ENCODE assay signal across 24 cellular contexts in the genomic region with DNA sequence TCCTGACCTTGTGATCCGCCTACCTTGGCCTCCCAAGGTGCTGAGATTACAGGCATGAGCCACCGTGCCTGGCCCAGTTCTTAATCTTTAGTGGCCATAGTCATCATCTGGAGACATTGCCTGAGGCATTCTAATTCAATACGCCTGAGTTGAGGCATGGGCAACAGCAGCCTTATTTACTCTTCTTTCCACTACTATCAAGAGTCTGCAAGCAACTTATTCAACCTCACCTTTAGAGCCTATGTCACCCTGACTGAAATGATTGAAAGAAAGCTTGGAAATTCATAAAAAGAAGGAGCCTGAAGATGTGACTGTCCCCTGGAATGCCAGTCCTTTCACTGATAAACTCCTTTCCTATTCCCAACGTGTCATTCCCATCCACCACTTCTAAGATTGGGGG.
"Had no signal": no experiment of that assay in that cellular context is flagged by ENCODE, and none has a peak within 500 bp of the region (broad histone marks: within the 10 kb centered on the region; RNA-seq: fewer than 3 reads in every experiment).

No MANE protein-coding gene starts in this region.

- H3K27me3 ChIP-seq: ovary, right atrium auricular region, right lobe of liver, stomach, suprapubic skin, tibial nerve, upper lobe of left lung, vagina had no signal

- H3K4me3 ChIP-seq: lower lobe of right lung, mucosa of descending colon, ovary, right atrium auricular region, right lobe of liver, smooth muscle cell, stomach, suprapubic skin, tibial nerve, upper lobe of left lung, vagina had no signal

- H3K27ac ChIP-seq: lower lobe of right lung, ovary, right atrium auricular region, right lobe of liver, stomach, suprapubic skin, tibial nerve, upper lobe of left lung, vagina had no signal

- DNase-seq: immature natural killer cell; kidney; left ventricle myocardium superior; lower lobe of right lung; mammary epithelial cell; mesenchymal stem cell; midbrain; mucosa of descending colon; naive thymus-derived CD4-positive, alpha-beta T cell; ovary; right lobe of liver; stimulated activated CD4-positive, alpha-beta T cell treated with anti-CD3 and anti-CD28 coated beads, Interleukin-12 subunit alpha, Interleukin-12 subunit beta, amount 100 ng/mL, for 4 hours; stimulated activated CD4-positive, alpha-beta T cell treated with anti-CD3 and anti-CD28 coated beads, Interleukin-15, amount 100 ng/mL, for 24 hours; stimulated activated CD4-positive, alpha-beta T cell treated with anti-CD3 and anti-CD28 coated beads, Interleukin-2, amount 100 ng/mL, for 24 hours; stimulated activated CD4-positive, alpha-beta T cell treated with anti-CD3 and anti-CD28 coated beads, Interleukin-4, amount 100 ng/mL, for 1 hour; stimulated activated naive B cell treated with anti-CD40 and anti-IgM and Interleukin-4, amounts not matched to agents 10 μg/mL and 1 μg/mL and 100 μg/mL, for 72 hours; stimulated activated naive CD8-positive, alpha-beta T cell treated with anti-CD3 and anti-CD28 coated beads, Interleukin-15, Interleukin-2, amounts not matched to agents 100 U/mL and 50 U/mL, for 24 hours; stomach; upper lobe of left lung had no signal

- H3K4me1 ChIP-seq: lower lobe of right lung, right atrium auricular region, stomach, suprapubic skin, tibial nerve, upper lobe of left lung, vagina had no signal

- H3K9me3 ChIP-seq: lower lobe of right lung, mucosa of descending colon, ovary, right atrium auricular region, right lobe of liver, stomach, suprapubic skin, tibial nerve, upper lobe of left lung, vagina had no signal

- H3K36me3 ChIP-seq: lower lobe of right lung, ovary, right atrium auricular region, right lobe of liver, stomach, suprapubic skin, tibial nerve, upper lobe of left lung, vagina had no signal
